Comparison of ENCODE assay signal across 15 cellular contexts in genomic region chr17:2897605-2898004, GRCh38.
A peak's percentile ranks its signal among the peaks of the same experiment; 100 is the strongest.
DNase-seq lines count a peak whose midpoint lies in the region; ATAC-seq and TF ChIP-seq lines count a peak whose summit lies in the region.
"Had no signal": no experiment of that assay in that cellular context is flagged by ENCODE, and none has a peak within 500 bp of the region (broad histone marks: within the 10 kb centered on the region; RNA-seq: fewer than 3 reads in every experiment).

No MANE protein-coding gene starts in this region.

- H3K4me2 ChIP-seq in GM23338, result no peak overlapping the region

- H3K27ac Mint-ChIP-seq in GM23338, result no peak overlapping the region
- H3K27ac Mint-ChIP-seq: B cell; CD4-positive, alpha-beta T cell; IgD-negative memory B cell had no signal

- H3K4me3 Mint-ChIP-seq in GM23338, result no peak overlapping the region
- H3K4me3 Mint-ChIP-seq: B cell; CD4-positive, alpha-beta T cell; H9; IgD-negative memory B cell had no signal

- H3K36me3 ChIP-seq in GM23338 (ENCODE audit: insufficient read depth) (no peaks in the 10 kb centered on the region), body of pancreas (replicated peaks in 1 of 2; ENCODE audit: insufficient read depth in 1 of 2, low read depth in 2 of 2) (no peaks in the 10 kb centered on the region), stomach (no peaks in the 10 kb centered on the region)

- H4K20me1 ChIP-seq in GM23338 (replicated peaks; ENCODE audit: insufficient read depth), result peaks cover 50% of the 10 kb centered on the region

- peaks cover 19% of the 10 kb centered on the region for H3K4me1 ChIP-seq in GM23338 (ENCODE audit: insufficient read depth)
- peaks cover 100% of the 10 kb centered on the region for H3K4me1 ChIP-seq in body of pancreas
- peaks cover 29 to 61% (median 35%) of the 10 kb centered on the region in 4 donors for H3K4me1 ChIP-seq in stomach

- peaks cover 99% of the 10 kb centered on the region for H3K79me2 ChIP-seq in GM23338 (replicated peaks; ENCODE audit: insufficient read depth)

- intact Hi-C loops in body of pancreas (cut with DNase I) (no loop called here), stomach (cut with DNase I; ENCODE audit: low total_unique reads) (no loop called here)

- peak; percentile 56 for DNase-seq in NCI-H748 (lab: John Stamatoyannopoulos, UW; ENCODE audit: unreplicated experiment)
- DNase-seq in NCI-H748 treated with DMSO at 0.1 percent for 48 hours (lab: John Stamatoyannopoulos, UW), result no peak
- no peak for DNase-seq in GM23338 (ENCODE audit: low spot score)
- DNase-seq in body of pancreas, result peak; percentile 74 to 91 (median 83)
- DNase-seq in stomach, result no peak
- no peak for DNase-seq in hypothalamus (lab: John Stamatoyannopoulos, UW)
- DNase-seq in NCI-H2107 treated with DMSO at 0.1 percent for 48 hours (lab: John Stamatoyannopoulos, UW; ENCODE audit: unreplicated experiment), result no peak
- DNase-seq: C1 segment of cervical spinal cord; CD4-positive, alpha-beta T cell; DMS79; GM23248 had no signal

- H3K4me3 ChIP-seq in GM23338 (no peak overlapping the region), body of pancreas (no peak overlapping the region), stomach (no peak overlapping the region)
- H3K4me3 ChIP-seq: GM12878, GM23248 had no signal

- peaks cover 35% of the 10 kb centered on the region for H3K4me1 Mint-ChIP-seq in GM23338
- H3K4me1 Mint-ChIP-seq: B cell had no signal

- H3F3A ChIP-seq in GM23338 (replicated peaks; ENCODE audit: low read depth), result no peaks in the 10 kb centered on the region

- no peak for ATAC-seq in GM23338
- peak; percentile 12 for ATAC-seq in body of pancreas
- ATAC-seq: GM12878 had no signal

- WGBS in body of pancreas, 2 donors, result 32 to 35% methylated on average over 7 to 11 of the region's 11 CpGs
- WGBS in stomach, 5 donors, result 73 to 93% (median 88%) methylated on average over 10 to 11 of the region's 11 CpGs

- no peak overlapping the region for H2AFZ ChIP-seq in GM23338
- H2AFZ ChIP-seq: GM23248 had no signal

- TF ChIP-seq POLR2A in body of pancreas (IDR thresholded peaks at IDR 0.05) (no peak), stomach (IDR thresholded peaks at IDR 0.05) (no peak)

- no peaks in the 10 kb centered on the region for H3K9me3 Mint-ChIP-seq in GM23338
- H3K9me3 Mint-ChIP-seq: CD4-positive, alpha-beta T cell; IgD-negative memory B cell had no signal

- H3K27me3 ChIP-seq in GM23338 (ENCODE audit: insufficient read depth) (no peaks in the 10 kb centered on the region), body of pancreas (no peaks in the 10 kb centered on the region), stomach (no peaks in the 10 kb centered on the region)

- TF ChIP-seq EP300 in stomach (IDR thresholded peaks at IDR 0.05), result no peak

- H3K36me3 Mint-ChIP-seq in GM23338 (ENCODE audit: low read depth), result peaks cover 11% of the 10 kb centered on the region

- H3K9me3 ChIP-seq in body of pancreas (no peaks in the 10 kb centered on the region), stomach (no peaks in the 10 kb centered on the region)

- no peaks in the 10 kb centered on the region for H3K9me2 ChIP-seq in GM23338 (ENCODE audit: insufficient read depth)

- H3K27me3 Mint-ChIP-seq in GM23338 (ENCODE audit: insufficient read depth, low read depth, poor library complexity), result peaks cover 19% of the 10 kb centered on the region
- H3K27me3 Mint-ChIP-seq: B cell; CD4-positive, alpha-beta T cell had no signal

- H3K27ac ChIP-seq in GM23338 (ENCODE audit: low read depth) (0 out of 2 replicates have a peak overlapping the region, but pooled peaks have one; percentile 55), body of pancreas (peak overlapping the region; percentile 85 to 98 (median 92)), stomach (peak overlapping the region; percentile 53 to 89 (median 78))
- H3K27ac ChIP-seq: GM23248 had no signal

- TF ChIP-seq CTCF in GM23338 (conservative IDR thresholded peaks at IDR 0.05; ENCODE audit: low read depth in 2 of 2) (no peak), body of pancreas (IDR thresholded peaks at IDR 0.05) (no peak), stomach (IDR thresholded peaks at IDR 0.05) (no peak)

TF ChIP-seq in GM23338, 12 proteins besides CTCF, POLR2A, EP300 and RAD21 (continues in another document):
- TF ChIP-seq POLR2AphosphoS5 (IDR thresholded peaks at IDR 0.05; ENCODE audit: low read depth), result no peak
- TF ChIP-seq ETS1 (IDR thresholded peaks at IDR 0.05), result no peak
- TF ChIP-seq EZH2phosphoT487 (IDR thresholded peaks at IDR 0.05; ENCODE audit: unreplicated experiment), result no peak
- TF ChIP-seq STAT1 (IDR thresholded peaks at IDR 0.05; ENCODE audit: unreplicated experiment), result no peak
- no peak for TF ChIP-seq ZNF114 (CRISPR knock-in tag; IDR thresholded peaks at IDR 0.05)
- no peak for TF ChIP-seq CREB1 (CRISPR knock-in tag; IDR thresholded peaks at IDR 0.05; ENCODE audit: low read depth)
- no peak for TF ChIP-seq REST (IDR thresholded peaks at IDR 0.05; ENCODE audit: unreplicated experiment)
- no peak for TF ChIP-seq JUNB (IDR thresholded peaks at IDR 0.05; ENCODE audit: unreplicated experiment)
- TF ChIP-seq ZNF331 (CRISPR knock-in tag; IDR thresholded peaks at IDR 0.05; ENCODE audit: low read depth), result no peak

Comparison
In these comparisons a context has a peak if more than half of its experiments do, and no peak if none do; other contexts are left out.
1. DNase-seq: peak in NCI-H748 (single experiment) and body of pancreas (4 of 4); none in NCI-H748 treated with DMSO at 0.1 percent for 48 hours (single experiment), GM23338 (single experiment), stomach (single experiment), hypothalamus (0 of 51) and NCI-H2107 treated with DMSO at 0.1 percent for 48 hours (single experiment).
2. Peak in every context shown above with its lines, with median percentiles within 50 percentile points of each other: H3K27ac ChIP-seq.